ENCODE assay signal across 17 cellular contexts in the genomic region with DNA sequence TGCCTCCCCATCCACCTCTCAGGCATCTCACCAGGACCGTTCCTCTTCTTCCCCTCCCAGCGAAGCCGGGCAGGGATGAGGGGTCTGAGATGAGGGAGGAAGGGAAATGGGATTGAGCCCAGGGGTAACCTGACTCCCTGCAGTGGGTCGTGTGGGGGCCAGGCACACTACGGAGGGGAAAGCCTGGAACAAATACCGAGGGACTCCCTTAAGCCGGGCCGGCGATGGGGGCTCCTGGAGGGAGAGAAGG. TPM values are rescaled to one million over a fixed set of nuclear protein-coding genes. Genes with fewer than 3 reads are reported as not detected.
A peak's percentile ranks its signal among the peaks of the same experiment; 100 is the strongest.
DNase-seq lines count a peak whose midpoint lies in the region; ATAC-seq and TF ChIP-seq lines count a peak whose summit lies in the region.
"Had no signal": no experiment of that assay in that cellular context is flagged by ENCODE, and none has a peak within 500 bp of the region (broad histone marks: within the 10 kb centered on the region; RNA-seq: fewer than 3 reads in every experiment).

No MANE protein-coding gene starts in this region.

- H3K4me3 ChIP-seq in heart right ventricle: peak overlapping the region; percentile 33 to 59 (median 52)
- H3K4me3 ChIP-seq in hepatocyte: no peak overlapping the region
- H3K4me3 ChIP-seq in parathyroid adenoma (ENCODE audit: low read depth, low read length): no peak overlapping the region
- H3K4me3 ChIP-seq in uterus: peak overlapping the region; percentile 14 to 31
- H3K4me3 ChIP-seq: A549 had no signal

- H3K4me1 Mint-ChIP-seq in osteocyte (ENCODE audit: unreplicated experiment): peaks cover 1% of the 10 kb centered on the region
- H3K4me1 Mint-ChIP-seq: activated CD4-positive, alpha-beta T cell treated with anti-CD3 and anti-CD28 coated beads, Interleukin-2, amount 10 ng/mL, durations not matched to agents 24 days and 14 days had no signal

- 11 to 16% methylated on average over 9 of the region's 9 CpGs for WGBS in heart right ventricle, 2 donors
- 16% methylated on average over 7 of the region's 9 CpGs for WGBS in hepatocyte (ENCODE audit: low lambda C conversion rate, missing lambda C conversion rate)

- no peak overlapping the region for H3K9ac ChIP-seq in parathyroid adenoma

- H3K27me3 ChIP-seq in heart right ventricle: peaks cover 0 to 47% (median 25%) of the 10 kb centered on the region in 7 donors
- peaks cover 23% of the 10 kb centered on the region for H3K27me3 ChIP-seq in hepatocyte
- H3K27me3 ChIP-seq in parathyroid adenoma (ENCODE audit: control insufficient read depth, insufficient read depth, low read length): no peaks in the 10 kb centered on the region
- no peaks in the 10 kb centered on the region for H3K27me3 ChIP-seq in uterus

- no peaks in the 10 kb centered on the region for H3K9me3 ChIP-seq in heart right ventricle
- H3K9me3 ChIP-seq in hepatocyte (ENCODE audit: low read depth): no peaks in the 10 kb centered on the region
- no peaks in the 10 kb centered on the region for H3K9me3 ChIP-seq in parathyroid adenoma (ENCODE audit: control insufficient read depth, low read length)
- H3K9me3 ChIP-seq in uterus: no peaks in the 10 kb centered on the region
- H3K9me3 ChIP-seq: A549 had no signal

- H3K27ac ChIP-seq in heart right ventricle (peak overlapping the region; percentile 84 to 99 (median 92)), hepatocyte (no peak overlapping the region), parathyroid adenoma (no peak overlapping the region), uterus (peak overlapping the region; percentile 92 to 96)
- H3K27ac ChIP-seq: A549 had no signal

- intact Hi-C loops in heart right ventricle (cut with DNase I) (loop anchor here in 4 of 10 donors (1.0 to 2.0 kb wide), 5 partner anchors 18 to 32 kb away; no protein-coding TSS in a partner anchor), cardiac septum (cut with DNase I) (loop anchor here (1.0 to 2.0 kb wide), 3 partner anchors 18 to 29 kb away; no protein-coding TSS in a partner anchor), uterus (cut with DNase I; ENCODE audit: low total_unique reads) (no loop called here)

- H3K4me1 ChIP-seq in heart right ventricle: peaks cover 3 to 54% (median 8%) of the 10 kb centered on the region in 9 donors
- peaks cover 13% of the 10 kb centered on the region for H3K4me1 ChIP-seq in hepatocyte (ENCODE audit: insufficient read depth)
- peaks cover 12% of the 10 kb centered on the region for H3K4me1 ChIP-seq in parathyroid adenoma
- peaks cover 0 to 10% of the 10 kb centered on the region in 2 donors for H3K4me1 ChIP-seq in uterus
- H3K4me1 ChIP-seq: A549 had no signal

- H3K4me2 ChIP-seq in hepatocyte (peak overlapping the region; percentile 79), parathyroid adenoma (ENCODE audit: low read length) (no peak overlapping the region)
- H3K4me2 ChIP-seq: A549 had no signal

- H3K27ac Mint-ChIP-seq in osteocyte (ENCODE audit: unreplicated experiment): no peak overlapping the region
- H3K27ac Mint-ChIP-seq: activated CD4-positive, alpha-beta T cell treated with anti-CD3 and anti-CD28 coated beads, Interleukin-2, amount 10 ng/mL, durations not matched to agents 24 days and 14 days; CD4-positive, alpha-beta T cell had no signal

- DNase-seq in heart right ventricle: no peak
- DNase-seq in cardiac septum (ENCODE audit: low spot score): no peak
- DNase-seq in hepatocyte (ENCODE audit: low spot score): no peak
- peak in 1 of 2 donors; percentile 25 for DNase-seq in uterus
- DNase-seq in cerebellar cortex (ENCODE audit: low spot score): no peak
- DNase-seq in osteocyte (ENCODE audit: extremely low spot score, unreplicated experiment): no peak
- no peak for DNase-seq in stimulated activated CD4-positive, alpha-beta T cell treated with anti-CD3 and anti-CD28 coated beads, Interleukin-4, amount 100 ng/mL, for 1 hour
- DNase-seq: CD4-positive, alpha-beta T cell; cerebellar nuclear complex; NCI-H1417 treated with DMSO at 0.1 percent for 48 hours; NCI-H345; SIG-M5; T1000 had no signal

- H2AFZ ChIP-seq in hepatocyte: peak overlapping the region; percentile 45
- peak overlapping the region; percentile 96 for H2AFZ ChIP-seq in parathyroid adenoma

- no peak for TF ChIP-seq CTCF in heart right ventricle (IDR thresholded peaks at IDR 0.05)
- no peak for TF ChIP-seq CTCF in hepatocyte (IDR thresholded peaks at IDR 0.05; ENCODE audit: poor library complexity)
- TF ChIP-seq CTCF in parathyroid adenoma (IDR thresholded peaks at IDR 0.05): no peak
- TF ChIP-seq CTCF in uterus (IDR thresholded peaks at IDR 0.05): no peak
- TF ChIP-seq CTCF in osteocyte (IDR thresholded peaks at IDR 0.05): no peak

- TF ChIP-seq POLR2A in uterus (IDR thresholded peaks at IDR 0.05): no peak

- H3K27me3 Mint-ChIP-seq in osteocyte (ENCODE audit: unreplicated experiment): no peaks in the 10 kb centered on the region

- H3K36me3 Mint-ChIP-seq in osteocyte (ENCODE audit: unreplicated experiment): no peaks in the 10 kb centered on the region

- no peak for ATAC-seq in heart right ventricle

- H4K20me1 ChIP-seq in hepatocyte (ENCODE audit: insufficient read depth, poor library complexity, severe bottlenecking): no peaks in the 10 kb centered on the region

- no peaks in the 10 kb centered on the region for H3K36me3 ChIP-seq in heart right ventricle
- H3K36me3 ChIP-seq in hepatocyte (replicated peaks; ENCODE audit: insufficient read depth, low read depth): no peaks in the 10 kb centered on the region
- H3K36me3 ChIP-seq in parathyroid adenoma (ENCODE audit: control insufficient read depth, insufficient read depth, low read length): no peaks in the 10 kb centered on the region
- no peaks in the 10 kb centered on the region for H3K36me3 ChIP-seq in uterus

- H3K9me2 ChIP-seq in hepatocyte (replicated peaks; ENCODE audit: insufficient read depth): no peaks in the 10 kb centered on the region

- no peaks in the 10 kb centered on the region for H3K9me3 Mint-ChIP-seq in osteocyte (ENCODE audit: unreplicated experiment)
- H3K9me3 Mint-ChIP-seq: activated CD4-positive, alpha-beta T cell treated with anti-CD3 and anti-CD28 coated beads, Interleukin-2, amount 10 ng/mL, durations not matched to agents 24 days and 14 days; CD4-positive, alpha-beta T cell had no signal

- no peaks in the 10 kb centered on the region for H3K79me2 ChIP-seq in hepatocyte
- no peaks in the 10 kb centered on the region for H3K79me2 ChIP-seq in parathyroid adenoma

- H3K4me3 Mint-ChIP-seq in osteocyte (ENCODE audit: unreplicated experiment): no peak overlapping the region
- H3K4me3 Mint-ChIP-seq: activated CD4-positive, alpha-beta T cell treated with anti-CD3 and anti-CD28 coated beads, Interleukin-2, amount 10 ng/mL, durations not matched to agents 24 days and 14 days; CD4-positive, alpha-beta T cell had no signal

RNA-seq across cellular contexts. Expression of a gene that starts 0.2 kb away (rescaled TPM):
- total RNA-seq in heart right ventricle: 100 to 1,000 TPM in 9 of 10 donors, 10 to 100 TPM in 1; 97.2 to 151 (median 120) TPM
- polyA plus RNA-seq in heart right ventricle: 100 to 1,000 TPM in 1 of 2 donors, 10 to 100 TPM in 1; 62.9 to 130 TPM
- 199 TPM for total RNA-seq in cardiac septum
- 21.1 and 21.6 TPM in 2 replicates for total RNA-seq in hepatocyte
- 35.8 and 40.0 TPM in 2 replicates for polyA plus RNA-seq in hepatocyte
- total RNA-seq in uterus: 100 to 1,000 TPM in 1 of 4 donors, 10 to 100 TPM in 3; 22.9 to 318 (median 36.1) TPM
- total RNA-seq in osteocyte: 27.0 and 30.3 TPM in 2 replicates

RNA-seq across cellular contexts. Expression of a gene that starts 16.2 kb away (rescaled TPM):
- total RNA-seq in heart right ventricle (over 10,000 TPM; 12,560 to 18,019 (median 15,816) TPM), cardiac septum (21,230 TPM), hepatocyte (103 and 114 TPM in 2 replicates), uterus (1,000 to 10,000 TPM in 2 of 4 donors, 100 to 1,000 TPM in 2; 578 to 3,551 (median 1,628) TPM), osteocyte (not detected in 2 replicates)
- polyA plus RNA-seq in heart right ventricle (over 10,000 TPM; 13,697 to 18,010 TPM), hepatocyte (58.5 and 60.9 TPM in 2 replicates)
- total RNA-seq: activated CD4-positive, alpha-beta T cell treated with anti-CD3 and anti-CD28 coated beads, Interleukin-2, amount 10 ng/mL, durations not matched to agents 24 days and 14 days; CD4-positive, alpha-beta T cell had no signal
- polyA plus RNA-seq: neural cell had no signal

RNA-seq across cellular contexts. Expression of a gene that starts 46.7 kb away (rescaled TPM):
- 100 to 1,000 TPM in 1 of 10 donors, 10 to 100 TPM in 9; 56.1 to 110 (median 74.0) TPM for total RNA-seq in heart right ventricle
- 10 to 100 TPM; 56.3 to 68.5 TPM for polyA plus RNA-seq in heart right ventricle
- 47.2 TPM for total RNA-seq in cardiac septum
- total RNA-seq in hepatocyte: 53.5 and 72.0 TPM in 2 replicates
- 79.0 and 87.7 TPM in 2 replicates for polyA plus RNA-seq in hepatocyte
- 10 to 100 TPM; 35.9 to 93.7 (median 47.5) TPM for total RNA-seq in uterus
- 58.1 and 73.2 TPM in 2 replicates for total RNA-seq in osteocyte

Comparison
In these comparisons a context has a peak if more than half of its experiments do, and no peak if none do; other contexts are left out.
1. H3K27ac ChIP-seq: peak in heart right ventricle (10 of 10) and uterus (2 of 2); none in hepatocyte (single experiment) and parathyroid adenoma (single experiment).
2. H3K4me3 ChIP-seq: peak in heart right ventricle (10 of 10) and uterus (2 of 2); none in hepatocyte (single experiment) and parathyroid adenoma (single experiment).
3. RNA of a gene that starts 16.2 kb away (total RNA-seq): 21,230 TPM in cardiac septum (single experiment), 12,560 to 18,019 TPM in heart right ventricle, 578 to 3,551 TPM in uterus and 103 to 114 TPM in hepatocyte; not detected in osteocyte; every median in the first group is over 10 times any median in the second.